2 cellular contexts compared by ENCODE assay signal in the genomic region with DNA sequence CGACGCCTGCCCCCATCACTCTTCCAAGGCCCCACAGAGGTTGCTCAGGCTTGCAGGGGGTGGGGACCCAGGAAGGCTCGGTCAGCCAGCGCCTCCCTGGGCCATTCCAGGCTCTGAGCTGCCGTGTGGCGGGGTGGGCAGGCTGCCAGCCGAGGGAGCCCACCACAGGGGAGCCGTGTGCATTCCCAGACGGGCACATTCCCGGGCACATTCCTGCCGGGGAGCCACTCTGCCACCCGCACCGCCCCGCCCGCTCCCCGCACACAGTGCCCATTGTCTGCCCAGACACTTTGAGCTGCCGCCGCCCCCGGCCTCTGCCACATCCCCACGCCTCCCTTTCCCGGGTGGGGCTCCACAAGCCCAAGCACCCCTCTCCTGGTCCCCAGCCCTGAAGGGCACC.
TF ChIP-seq lines count a peak whose summit lies in the region.

No MANE protein-coding gene starts in this region.

TF ChIP-seq in HEK293, 187 proteins besides CTCF, POLR2A, EP300 and RAD21 (continued from another document):
- TF ChIP-seq ZSCAN18 (tag by site-specific recombination; IDR thresholded peaks at IDR 0.05) (no peak), ZNF623 (tag by site-specific recombination; IDR thresholded peaks at IDR 0.05) (no peak), ZNF707 (tag by site-specific recombination; IDR thresholded peaks at IDR 0.05) (peak; percentile 42; the same call in 1 of the 2 replicates), ZNF223 (tag by site-specific recombination; IDR thresholded peaks at IDR 0.05) (peak; percentile 59; the same call in 1 of the 2 replicates), MZF1 (tag by site-specific recombination; IDR thresholded peaks at IDR 0.05; ENCODE audit: borderline replicate concordance) (no peak), SCRT2 (tag by site-specific recombination; IDR thresholded peaks at IDR 0.05) (no peak), ZNF747 (tag by site-specific recombination; IDR thresholded peaks at IDR 0.05) (no peak), ZSCAN23 (tag by site-specific recombination; IDR thresholded peaks at IDR 0.05) (no peak), ZNF341 (tag by site-specific recombination; IDR thresholded peaks at IDR 0.05; ENCODE audit: low read depth) (no peak), KLF1 (tag by site-specific recombination; IDR thresholded peaks at IDR 0.05) (peak; percentile 70)
- TF ChIP-seq, protein P1, sequence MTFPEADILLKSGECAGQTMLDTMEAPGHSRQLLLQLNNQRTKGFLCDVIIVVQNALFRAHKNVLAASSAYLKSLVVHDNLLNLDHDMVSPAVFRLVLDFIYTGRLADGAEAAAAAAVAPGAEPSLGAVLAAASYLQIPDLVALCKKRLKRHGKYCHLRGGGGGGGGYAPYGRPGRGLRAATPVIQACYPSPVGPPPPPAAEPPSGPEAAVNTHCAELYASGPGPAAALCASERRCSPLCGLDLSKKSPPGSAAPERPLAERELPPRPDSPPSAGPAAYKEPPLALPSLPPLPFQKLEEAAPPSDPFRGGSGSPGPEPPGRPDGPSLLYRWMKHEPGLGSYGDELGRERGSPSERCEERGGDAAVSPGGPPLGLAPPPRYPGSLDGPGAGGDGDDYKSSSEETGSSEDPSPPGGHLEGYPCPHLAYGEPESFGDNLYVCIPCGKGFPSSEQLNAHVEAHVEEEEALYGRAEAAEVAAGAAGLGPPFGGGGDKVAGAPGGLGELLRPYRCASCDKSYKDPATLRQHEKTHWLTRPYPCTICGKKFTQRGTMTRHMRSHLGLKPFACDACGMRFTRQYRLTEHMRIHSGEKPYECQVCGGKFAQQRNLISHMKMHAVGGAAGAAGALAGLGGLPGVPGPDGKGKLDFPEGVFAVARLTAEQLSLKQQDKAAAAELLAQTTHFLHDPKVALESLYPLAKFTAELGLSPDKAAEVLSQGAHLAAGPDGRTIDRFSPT (tag by site-specific recombination; IDR thresholded peaks at IDR 0.05), result 0 out of 2 replicates have a peak, but pooled peaks have one; percentile 20

TF ChIP-seq in liver, 16 proteins besides CTCF, POLR2A, EP300 and RAD21 (continued from another document):
- TF ChIP-seq, protein P2, sequence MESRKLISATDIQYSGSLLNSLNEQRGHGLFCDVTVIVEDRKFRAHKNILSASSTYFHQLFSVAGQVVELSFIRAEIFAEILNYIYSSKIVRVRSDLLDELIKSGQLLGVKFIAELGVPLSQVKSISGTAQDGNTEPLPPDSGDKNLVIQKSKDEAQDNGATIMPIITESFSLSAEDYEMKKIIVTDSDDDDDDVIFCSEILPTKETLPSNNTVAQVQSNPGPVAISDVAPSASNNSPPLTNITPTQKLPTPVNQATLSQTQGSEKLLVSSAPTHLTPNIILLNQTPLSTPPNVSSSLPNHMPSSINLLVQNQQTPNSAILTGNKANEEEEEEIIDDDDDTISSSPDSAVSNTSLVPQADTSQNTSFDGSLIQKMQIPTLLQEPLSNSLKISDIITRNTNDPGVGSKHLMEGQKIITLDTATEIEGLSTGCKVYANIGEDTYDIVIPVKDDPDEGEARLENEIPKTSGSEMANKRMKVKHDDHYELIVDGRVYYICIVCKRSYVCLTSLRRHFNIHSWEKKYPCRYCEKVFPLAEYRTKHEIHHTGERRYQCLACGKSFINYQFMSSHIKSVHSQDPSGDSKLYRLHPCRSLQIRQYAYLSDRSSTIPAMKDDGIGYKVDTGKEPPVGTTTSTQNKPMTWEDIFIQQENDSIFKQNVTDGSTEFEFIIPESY (IDR thresholded peaks at IDR 0.05), result no peak
- no peak for TF ChIP-seq EGR1 (IDR thresholded peaks at IDR 0.05; ENCODE audit: low read depth in 2 of 2)
- TF ChIP-seq HNF4A (conservative IDR thresholded peaks at IDR 0.05), result no peak
- no peak for TF ChIP-seq RXRA (IDR thresholded peaks at IDR 0.05)
- no peak for TF ChIP-seq JUND (IDR thresholded peaks at IDR 0.05)
- no peak for TF ChIP-seq SP1 (IDR thresholded peaks at IDR 0.05)
- no peak for TF ChIP-seq GABPA (IDR thresholded peaks at IDR 0.05 in 1 of 2, conservative IDR thresholded peaks at IDR 0.05 in 1 of 2)
